ENCODE assay signal across 7 cellular contexts in genomic region chr13:113393572-113394503, GRCh38. TPM values are rescaled to one million over a fixed set of nuclear protein-coding genes. Genes with fewer than 3 reads are reported as not detected.
DNase-seq lines count a peak whose midpoint lies in the region; ATAC-seq and TF ChIP-seq lines count a peak whose summit lies in the region.

No MANE protein-coding gene starts in this region.

- H3K36me3 ChIP-seq in iPS DF 6.9 (ENCODE audit: control insufficient read depth, insufficient read depth, low read length) (no peaks in the 10 kb centered on the region), gastrocnemius medialis (no peaks in the 10 kb centered on the region)

- H3K27me3 ChIP-seq in iPS DF 6.9 (ENCODE audit: control insufficient read depth, insufficient read depth, low read length) (no peaks in the 10 kb centered on the region), gastrocnemius medialis (no peaks in the 10 kb centered on the region)

- peaks cover 3% of the 10 kb centered on the region for H3K4me1 ChIP-seq in iPS DF 6.9 (ENCODE audit: control insufficient read depth, insufficient read depth, low read length)
- peaks cover 0 to 13% of the 10 kb centered on the region in 2 donors for H3K4me1 ChIP-seq in gastrocnemius medialis

- TF ChIP-seq CTCF in GM13977 (IDR thresholded peaks at IDR 0.05; ENCODE audit: extremely low read depth, insufficient read depth, missing control alignments) (peak; percentile 97), astrocyte of the cerebellum (IDR thresholded peaks at IDR 0.05; ENCODE audit: low read depth, low read length, missing control alignments) (peak; percentile 52), gastrocnemius medialis (IDR thresholded peaks at IDR 0.05 in 4 of 5, conservative IDR thresholded peaks at IDR 0.05 in 1 of 5) (peak; percentile 67 to 99 (median 97))

- H3K9me3 ChIP-seq in iPS DF 6.9 (ENCODE audit: control insufficient read depth, insufficient read depth, low read length) = no peaks in the 10 kb centered on the region
- no peaks in the 10 kb centered on the region for H3K9me3 ChIP-seq in gastrocnemius medialis

- H3K27ac ChIP-seq in iPS DF 6.9 (ENCODE audit: low read length) = no peak overlapping the region
- H3K27ac ChIP-seq in gastrocnemius medialis = peak overlapping the region; percentile 41 to 66 (median 58)

- H3K4me3 ChIP-seq in astrocyte of the cerebellum (ENCODE audit: low read depth, low read length) = peak overlapping the region; percentile 72
- H3K4me3 ChIP-seq in iPS DF 6.9 (ENCODE audit: low read length) = peak overlapping the region; percentile 25; the same call in 1 of the 2 replicates
- H3K4me3 ChIP-seq in gastrocnemius medialis = peak overlapping the region; percentile 61 to 71 (median 66)

- TF ChIP-seq POLR2A in gastrocnemius medialis (IDR thresholded peaks at IDR 0.05) = peak in 1 of 2 donors; percentile 22

- intact Hi-C loops in gastrocnemius medialis (cut with DNase I; ENCODE audit: low total_unique reads) = loop anchor here (2.0 to 10.0 kb wide), 5 partner anchors 61 to 451 kb away; partner anchors contain the start of genes ADPRHL1 and LAMP1

- WGBS in iPS DF 6.9 (ENCODE audit: insufficient coverage, insufficient read length) = no CpG with 5 or more reads among the region's 69 CpGs

- ATAC-seq in HG02678 (IDR thresholded peaks at IDR 0.05; ENCODE audit: unreplicated experiment) (peak; percentile 98), gastrocnemius medialis (peak; percentile 60 to 82)

- DNase-seq in GM13977 (ENCODE audit: low spot score) (peak; percentile 93), NCI-H1105 (lab: John Stamatoyannopoulos, UW) (peak; percentile 88), T-helper 9 cell (peak; percentile 78), astrocyte of the cerebellum (ENCODE audit: low read depth) (peak; percentile 34), iPS DF 6.9 (ENCODE audit: low read depth, low spot score) (no peak), gastrocnemius medialis (peak in 1 of 2 donors; percentile 75)

- in situ Hi-C loops in GM13977 (cut with MboI; ENCODE audit: low pct_unique_long_range_greater_than_20kb, low sequenced_read_pairs, unreplicated experiment) (loop anchor here (25.0 kb wide), 1 partner anchor 457 kb away; no protein-coding TSS in a partner anchor), astrocyte of the cerebellum (cut with HindIII; ENCODE audit: low sequenced_read_pairs) (no loop called here), gastrocnemius medialis (cut with MboI; ENCODE audit: low sequenced_read_pairs in 4 of 4) (loop anchor here (10.0 to 25.0 kb wide), 4 partner anchors 107 to 457 kb away; partner anchors contain the start of gene LAMP1 (in 2 of the 4))

RNA-seq across cellular contexts. Expression of gene GRTP1, which starts 29.9 kb away (rescaled TPM):
- 1 to 10 TPM; 2.6 to 8.8 (median 6.0) TPM for total RNA-seq in gastrocnemius medialis

RNA-seq across cellular contexts. Expression of gene ADPRHL1, which starts 59.5 kb away (rescaled TPM):
- total RNA-seq in gastrocnemius medialis = 100 to 1,000 TPM; 224 to 354 (median 295) TPM
